ENCODE assay signal across 1 cellular context in genomic region chr12:116448165-116448756, GRCh38.
TF ChIP-seq lines count a peak whose summit lies in the region.

No MANE protein-coding gene starts in this region.

TF ChIP-seq in HepG2, 621 proteins besides CTCF, POLR2A, EP300 and RAD21 (continued from another document):
- no peak for TF ChIP-seq AGO1 (IDR thresholded peaks at IDR 0.05; ENCODE audit: low read depth, low read length, poor library complexity, severe bottlenecking)
TF ChIP-seq in HepG2: peak in this region for 0.
